Comparison of ENCODE assay signal across 11 cellular contexts in genomic region chr14:71380271-71380670, GRCh38. TPM values are rescaled to one million over a fixed set of nuclear protein-coding genes. Genes with fewer than 3 reads are reported as not detected.
DNase-seq lines count a peak whose midpoint lies in the region; ATAC-seq and TF ChIP-seq lines count a peak whose summit lies in the region.
"Had no signal": no experiment of that assay in that cellular context is flagged by ENCODE, and none has a peak within 500 bp of the region (broad histone marks: within the 10 kb centered on the region; RNA-seq: fewer than 3 reads in every experiment).

No MANE protein-coding gene starts in this region.

- no peak overlapping the region for H3K4me3 Mint-ChIP-seq in WTC11
- H3K4me3 Mint-ChIP-seq: activated T-helper 1 cell treated with anti-CD3 and anti-CD28 coated beads, Interleukin-12 subunit alpha, Interleukin-12 subunit beta, Interleukin-2, Interleukin-4 antibody, amounts not matched to agents 30 ng/mL and 10 ng/mL and 1 ng/mL, durations not matched to agents 14 hours and 24 hours and 36 hours; brain had no signal

- no peak for ATAC-seq in WTC11

- no peak for TF ChIP-seq CTCF in WTC11 (IDR thresholded peaks at IDR 0.05)
- TF ChIP-seq CTCF in retinal pigment epithelial cell (conservative IDR thresholded peaks at IDR 0.05; ENCODE audit: low read depth, low read length) = no peak

- intact Hi-C loops in posterior cingulate gyrus (cut with DNase I) = no loop called here

- peaks cover 5% of the 10 kb centered on the region; the same call in 1 of the 2 replicates for H3K27me3 Mint-ChIP-seq in WTC11 (ENCODE audit: low read depth)
- H3K27me3 Mint-ChIP-seq: brain had no signal

- CTCF ChIA-PET in WTC11 (lab: Charles Lee) = no interaction called here

- H3K9me3 Mint-ChIP-seq in WTC11 = peaks cover 33% of the 10 kb centered on the region

- POLR2A ChIA-PET in WTC11 (lab: Charles Lee) = no interaction called here

- H3K4me3 ChIP-seq in retinal pigment epithelial cell (ENCODE audit: low read length) = no peak overlapping the region

- H3K4me1 Mint-ChIP-seq in WTC11 = peaks cover 42% of the 10 kb centered on the region
- H3K4me1 Mint-ChIP-seq: brain had no signal

- peak overlapping the region; percentile 71 for H3K27ac Mint-ChIP-seq in WTC11
- H3K27ac Mint-ChIP-seq: activated T-helper 1 cell treated with anti-CD3 and anti-CD28 coated beads, Interleukin-12 subunit alpha, Interleukin-12 subunit beta, Interleukin-2, Interleukin-4 antibody, amounts not matched to agents 30 ng/mL and 10 ng/mL and 1 ng/mL, durations not matched to agents 14 hours and 24 hours and 36 hours; brain had no signal

- DNase-seq in GM04504 (ENCODE audit: low read depth) (peak; percentile 38), WTC11 (ENCODE audit: low spot score) (no peak), foreskin melanocyte (peak; percentile 7), retinal pigment epithelial cell (ENCODE audit: low read depth) (peak; percentile 39), Ammon's horn (ENCODE audit: low spot score) (no peak), HPDE6-E6E7 (ENCODE audit: extremely low spot score) (no peak), posterior cingulate gyrus (no peak)
- DNase-seq: erythroblast, NCI-H2171 had no signal

- H3K36me3 Mint-ChIP-seq in WTC11 = peaks cover 37% of the 10 kb centered on the region

TF ChIP-seq in WTC11, 78 proteins besides CTCF, POLR2A, EP300 and RAD21:
- TF ChIP-seq SMAD4 (CRISPR knock-in tag; IDR thresholded peaks at IDR 0.05) = no peak
- TF ChIP-seq USF2 (CRISPR knock-in tag; IDR thresholded peaks at IDR 0.05) = no peak
- TF ChIP-seq ZNF416 (CRISPR knock-in tag; IDR thresholded peaks at IDR 0.05) = no peak

RNA-seq across cellular contexts. Expression of gene SIPA1L1, which starts 60.0 kb away (rescaled TPM):
- total RNA-seq in WTC11 (2021) = 68.3 to 76.6 TPM (median 71.0 TPM) in 3 replicates

Comparison
In these comparisons a context has a peak if more than half of its experiments do, and no peak if none do; other contexts are left out.
1. DNase-seq: peak in GM04504 (single experiment), foreskin melanocyte (single experiment) and retinal pigment epithelial cell (single experiment); none in WTC11 (single experiment), Ammon's horn (single experiment), HPDE6-E6E7 (single experiment) and posterior cingulate gyrus (0 of 10).